15 cellular contexts compared by ENCODE assay signal in genomic region chr14:52738409-52738808, GRCh38.
"Had no signal": no experiment of that assay in that cellular context is flagged by ENCODE, and none has a peak within 500 bp of the region (broad histone marks: within the 10 kb centered on the region; RNA-seq: fewer than 3 reads in every experiment).

No MANE protein-coding gene starts in this region.

- H2AFZ ChIP-seq: parathyroid adenoma had no signal

- H3K4me3 ChIP-seq: cardiac muscle cell, dorsolateral prefrontal cortex, gastroesophageal sphincter, lung, stomach, testis had no signal

- DNase-seq: activated CD4-positive, alpha-beta T cell treated with anti-CD3 and anti-CD28 coated beads, Interleukin-2, amount 50 U/mL, for 48 hours; activated CD4-positive, CD25-positive, alpha-beta regulatory T cell treated with anti-CD3 and anti-CD28 coated beads, Interleukin-2, amount 50 U/mL, for 72 hours; activated CD8-positive, alpha-beta memory T cell treated with anti-CD3 and anti-CD28 coated beads, Interleukin-2, amount 50 U/mL, for 48 hours; activated gamma-delta T cell treated with Interleukin-2 at 50 U/mL for 16 hours; activated T-cell treated with anti-CD3 and anti-CD28 coated beads, Interleukin-2, amount 50 U/mL, for 72 hours; dorsolateral prefrontal cortex; stimulated activated CD4-positive, alpha-beta T cell treated with anti-CD3 and anti-CD28 coated beads, Interleukin-1b, Interleukin-23, amount 100 ng/mL, for 48 hours; stomach; T-helper 1 cell; testis had no signal

- H3K36me3 ChIP-seq: cardiac muscle cell had no signal

- ATAC-seq: activated T-cell treated with anti-CD3 and anti-CD28 coated beads, Interleukin-2, amount 50 U/mL, for 72 hours; gastroesophageal sphincter had no signal

- FAIRE-seq: islet of Langerhans had no signal

- H3K4me3 Mint-ChIP-seq: activated T-cell treated with anti-CD3 and anti-CD28 coated beads, Interleukin-2, amount 50 U/mL, for 72 hours had no signal

- H3K9me3 ChIP-seq: gastroesophageal sphincter, stomach, testis had no signal

- H3K9me3 Mint-ChIP-seq: activated T-cell treated with anti-CD3 and anti-CD28 coated beads, Interleukin-2, amount 50 U/mL, for 72 hours had no signal

- H3K9ac ChIP-seq: parathyroid adenoma had no signal

- H3K27me3 ChIP-seq: cardiac muscle cell, dorsolateral prefrontal cortex, gastroesophageal sphincter, stomach, testis had no signal

- H3K4me1 ChIP-seq: parathyroid adenoma, testis had no signal

- H3K27ac ChIP-seq: cardiac muscle cell, dorsolateral prefrontal cortex, gastroesophageal sphincter, parathyroid adenoma, stomach, testis had no signal
